ENCODE assay signal across 8 cellular contexts in genomic region chr10:11270135-11270857, GRCh38.
A peak's percentile ranks its signal among the peaks of the same experiment; 100 is the strongest.
DNase-seq lines count a peak whose midpoint lies in the region; ATAC-seq and TF ChIP-seq lines count a peak whose summit lies in the region.

No MANE protein-coding gene starts in this region.

- no peaks in the 10 kb centered on the region for H3K9me2 ChIP-seq in DOHH2 (replicated peaks; ENCODE audit: control insufficient read depth, low read length)

- peak; percentile 96 for TF ChIP-seq CTCF in DOHH2 (IDR thresholded peaks at IDR 0.05; ENCODE audit: low read depth, low read length, poor library complexity, severe bottlenecking)
- TF ChIP-seq CTCF in cardiac fibroblast (IDR thresholded peaks at IDR 0.05; ENCODE audit: low read depth, low read length): peak; percentile 93

- peaks cover 24% of the 10 kb centered on the region for H3K4me1 ChIP-seq in DOHH2 (ENCODE audit: control insufficient read depth, low read length)

- H3K4me2 ChIP-seq in DOHH2 (ENCODE audit: low read length): no peak overlapping the region

- no peaks in the 10 kb centered on the region for H4K20me1 ChIP-seq in DOHH2 (ENCODE audit: control insufficient read depth, insufficient read depth, low read depth, low read length)

- ATAC-seq in GM21717 (IDR thresholded peaks at IDR 0.05; ENCODE audit: unreplicated experiment): peak; percentile 66
- ATAC-seq in left lobe of liver: peak; percentile 100

- H3K4me3 ChIP-seq in DOHH2 (ENCODE audit: low read length) (no peak overlapping the region), cardiac fibroblast (replicated peaks in 1 of 2; ENCODE audit: low read depth in 2 of 2, low read length in 2 of 2) (no peak overlapping the region)

- no peaks in the 10 kb centered on the region for H3K9me3 ChIP-seq in DOHH2 (ENCODE audit: control insufficient read depth, insufficient read depth, low read length)

- H3K36me3 ChIP-seq in DOHH2 (ENCODE audit: control insufficient read depth, low read length): no peaks in the 10 kb centered on the region

- DNase-seq in LHCN-M2 (ENCODE audit: low read depth) (peak; percentile 50), cardiac fibroblast (ENCODE audit: low read depth in 2 of 2) (peak; percentile 67 to 80), left lobe of liver (ENCODE audit: low spot score) (peak; percentile 72), NCI-H128 (lab: John Stamatoyannopoulos, UW; ENCODE audit: unreplicated experiment) (no peak)
- DNase-seq in activated CD4-positive, CD25-positive, alpha-beta regulatory T cell treated with anti-CD3 and anti-CD28 coated beads, Interleukin-2, amount 50 U/mL, for 72 hours: peak; percentile 75
- DNase-seq in stimulated activated CD4-positive, alpha-beta T cell treated with anti-CD3 and anti-CD28 coated beads, TNF-alpha, amount 100 ng/mL, for 24 hours (ENCODE audit: low read depth in 3 of 3): peak; percentile 61 to 70 (median 66)

- no peak overlapping the region for H3K27ac ChIP-seq in DOHH2 (ENCODE audit: low read depth, low read length)

- H3K79me2 ChIP-seq in DOHH2 (ENCODE audit: control insufficient read depth, low read length): no peaks in the 10 kb centered on the region

- H3K27me3 ChIP-seq in DOHH2 (ENCODE audit: control insufficient read depth, low read length): peaks cover 36% of the 10 kb centered on the region

- no peaks in the 10 kb centered on the region for H3F3A ChIP-seq in DOHH2 (ENCODE audit: control insufficient read depth, insufficient read depth)
